In genomic region chr17:3912827-3913226, GRCh38 we compare ENCODE assay signal across 19 cellular contexts. TPM values are rescaled to one million over a fixed set of nuclear protein-coding genes. Genes with fewer than 3 reads are reported as not detected.
DNase-seq lines count a peak whose midpoint lies in the region; ATAC-seq, FAIRE-seq and TF ChIP-seq lines count a peak whose summit lies in the region.
"Had no signal": no experiment of that assay in that cellular context is flagged by ENCODE, and none has a peak within 500 bp of the region (broad histone marks: within the 10 kb centered on the region; RNA-seq: fewer than 3 reads in every experiment).

No MANE protein-coding gene starts in this region.

- no peak overlapping the region for H4K5ac ChIP-seq in H1 (ENCODE audit: insufficient read length, low read depth, low read length)

- H3K9me3 Mint-ChIP-seq in activated CD8-positive, alpha-beta T cell treated with anti-CD3 and anti-CD28 coated beads for 36 hours, result no peaks in the 10 kb centered on the region
- no peaks in the 10 kb centered on the region for H3K9me3 Mint-ChIP-seq in activated CD8-positive, alpha-beta T cell treated with anti-CD3 and anti-CD28 coated beads, Interleukin-2, amount 10 ng/mL, durations not matched to agents 7 days and 5 days (ENCODE audit: insufficient read depth)
- no peaks in the 10 kb centered on the region for H3K9me3 Mint-ChIP-seq in IgD-negative memory B cell
- H3K9me3 Mint-ChIP-seq in stimulated activated naive B cell treated with anti-CD40 and anti-IgM and Interleukin-4, amounts not matched to agents 10 μg/mL and 1 μg/mL and 100 μg/mL, for 72 hours, result peaks cover 0 to 4% of the 10 kb centered on the region in 2 donors

- 0 out of 8 replicates have a peak, but pooled peaks cover 0 to 1% (median 0%) of the 10 kb centered on the region in 4 experiments for H3K36me3 ChIP-seq in H1 (ENCODE audit: control insufficient read depth in 2 of 4, insufficient read depth in 4 of 4, low read length in 3 of 4)
- H3K36me3 ChIP-seq in upper lobe of right lung, result no peaks in the 10 kb centered on the region

- POLR2A ChIA-PET in activated CD8-positive, alpha-beta T cell treated with anti-CD3 and anti-CD28 coated beads for 36 hours (lab: Charles Lee), result interaction anchor here (0.9 to 1.5 kb wide), 4 partner anchors 12 to 53 kb away, joined by 3 to 5 read pairs (median 3); no protein-coding TSS in a partner anchor
- POLR2A ChIA-PET in activated CD8-positive, alpha-beta T cell treated with anti-CD3 and anti-CD28 coated beads, Interleukin-2, amount 10 ng/mL, durations not matched to agents 7 days and 5 days (lab: Charles Lee), result no interaction called here
- POLR2A ChIA-PET in H1 (lab: Charles Lee; ENCODE audit: partially characterized antibody), result interaction anchor here (1.0 to 1.4 kb wide), 2 partner anchors 21 to 23 kb away, joined by 3 read pairs; no protein-coding TSS in a partner anchor

- no peak for TF ChIP-seq CTCF in activated CD8-positive, alpha-beta T cell treated with anti-CD3 and anti-CD28 coated beads for 36 hours (IDR thresholded peaks at IDR 0.05)
- TF ChIP-seq CTCF in H1 (IDR thresholded peaks at IDR 0.05; ENCODE audit: control extremely low read depth in 1 of 3, insufficient read depth in 1 of 3, low read depth in 1 of 3, low read length in 3 of 3) (no peak), upper lobe of right lung (IDR thresholded peaks at IDR 0.05) (no peak)

- no peaks in the 10 kb centered on the region for H3K9me3 ChIP-seq in H1 (ENCODE audit: insufficient read depth in 2 of 2, low read depth in 1 of 2, low read length in 1 of 2)
- H3K9me3 ChIP-seq in upper lobe of right lung, result no peaks in the 10 kb centered on the region

- H3K4me1 ChIP-seq in H1 (replicated peaks in 1 of 4; ENCODE audit: control insufficient read depth in 3 of 4, insufficient read depth in 4 of 4, low read length in 3 of 4), result peaks cover 0 to 1% (median 0%) of the 10 kb centered on the region in 4 experiments; a peak in 1 of 7 replicates
- H3K4me1 ChIP-seq in upper lobe of right lung, result peaks cover 37% of the 10 kb centered on the region

- no peak overlapping the region for H3K4me3 Mint-ChIP-seq in activated CD8-positive, alpha-beta T cell treated with anti-CD3 and anti-CD28 coated beads for 36 hours
- no peak overlapping the region for H3K4me3 Mint-ChIP-seq in activated CD8-positive, alpha-beta T cell treated with anti-CD3 and anti-CD28 coated beads, Interleukin-2, amount 10 ng/mL, durations not matched to agents 7 days and 5 days
- peak overlapping the region in 2 of 4 donors; percentile 39 to 79 for H3K4me3 Mint-ChIP-seq in IgD-negative memory B cell
- H3K4me3 Mint-ChIP-seq in stimulated activated naive B cell treated with anti-CD40 and anti-IgM and Interleukin-4, amounts not matched to agents 10 μg/mL and 1 μg/mL and 100 μg/mL, for 72 hours, result peak overlapping the region in 1 of 2 donors; percentile 33

- H3K4me3 ChIP-seq in H1 (ENCODE audit: extremely low read depth in 1 of 4, insufficient read depth in 2 of 4, low read depth in 3 of 4, low read length in 4 of 4) (no peak overlapping the region), upper lobe of right lung (no peak overlapping the region)
- H3K4me3 ChIP-seq: SK-N-MC had no signal

- 82% methylated on average over 2 of the region's 2 CpGs; no CpG with 5 or more reads in 1 of the 2 experiments for WGBS in H1 (ENCODE audit: extremely low coverage in 1 of 2, insufficient coverage in 1 of 2, insufficient read length in 1 of 2, insufficient replicate concordance in 2 of 2, low coverage in 1 of 2, low lambda C conversion rate in 2 of 2, missing lambda C conversion rate in 1 of 2), 2 experiments

- H2AFZ ChIP-seq in H1 (ENCODE audit: low read length), result no peak overlapping the region

- H2BK15ac ChIP-seq in H1 (ENCODE audit: low read length), result no peak overlapping the region

- intact Hi-C loops in activated CD8-positive, alpha-beta T cell treated with anti-CD3 and anti-CD28 coated beads for 36 hours (cut with micrococcal nuclease), result loop anchor here (5.0 kb wide), 1 partner anchor 94 kb away; no protein-coding TSS in a partner anchor
- intact Hi-C loops in upper lobe of right lung (cut with DNase I), result no loop called here

- H3K27ac Mint-ChIP-seq in activated CD8-positive, alpha-beta T cell treated with anti-CD3 and anti-CD28 coated beads for 36 hours, result peak overlapping the region; percentile 53
- no peak overlapping the region for H3K27ac Mint-ChIP-seq in activated CD8-positive, alpha-beta T cell treated with anti-CD3 and anti-CD28 coated beads, Interleukin-2, amount 10 ng/mL, durations not matched to agents 7 days and 5 days
- H3K27ac Mint-ChIP-seq in IgD-negative memory B cell, result peak overlapping the region; percentile 87 to 100 (median 97)
- peak overlapping the region; percentile 86 for H3K27ac Mint-ChIP-seq in stimulated activated naive B cell treated with anti-CD40 and anti-IgM and Interleukin-4, amounts not matched to agents 10 μg/mL and 1 μg/mL and 100 μg/mL, for 72 hours

- H3K18ac ChIP-seq in H1 (ENCODE audit: extremely low read depth, low read length), result no peak overlapping the region

- no peak overlapping the region for H2BK5ac ChIP-seq in H1 (ENCODE audit: low read depth, low read length)

- CTCF ChIA-PET in activated CD8-positive, alpha-beta T cell treated with anti-CD3 and anti-CD28 coated beads for 36 hours (lab: Charles Lee), result interaction anchor here (0.8 to 4.8 kb wide), 21 partner anchors 9 to 161 kb away, joined by 3 to 98 read pairs (median 8); partner anchors contain the start of genes ATP2A3 and NCBP3
- CTCF ChIA-PET in activated CD8-positive, alpha-beta T cell treated with anti-CD3 and anti-CD28 coated beads, Interleukin-2, amount 10 ng/mL, durations not matched to agents 7 days and 5 days (lab: Charles Lee), result interaction anchor here (0.8 to 5.7 kb wide), 23 partner anchors 10 to 189 kb away, joined by 3 to 69 read pairs (median 9); partner anchors contain the start of genes ATP2A3, CAMKK1 and NCBP3
- CTCF ChIA-PET in H1 (lab: Charles Lee; ENCODE audit: partially characterized antibody), result interaction anchor here (0.5 to 7.4 kb wide), 28 partner anchors 8 to 176 kb away, joined by 3 to 96 read pairs (median 6); no protein-coding TSS in a partner anchor

- TF ChIP-seq EP300 in H1 (IDR thresholded peaks at IDR 0.05; ENCODE audit: borderline replicate concordance in 1 of 2, low read depth in 2 of 2, low read length in 2 of 2), result no peak

- H3K56ac ChIP-seq in H1 (replicated peaks; ENCODE audit: insufficient read length, low read depth, low read length), result no peak overlapping the region

- H3K36me3 Mint-ChIP-seq in activated CD8-positive, alpha-beta T cell treated with anti-CD3 and anti-CD28 coated beads for 36 hours (ENCODE audit: low read depth), result no peaks in the 10 kb centered on the region
- no peaks in the 10 kb centered on the region for H3K36me3 Mint-ChIP-seq in activated CD8-positive, alpha-beta T cell treated with anti-CD3 and anti-CD28 coated beads, Interleukin-2, amount 10 ng/mL, durations not matched to agents 7 days and 5 days (ENCODE audit: low read depth)
- H3K36me3 Mint-ChIP-seq in IgD-negative memory B cell, result no peaks in the 10 kb centered on the region
- H3K36me3 Mint-ChIP-seq in stimulated activated naive B cell treated with anti-CD40 and anti-IgM and Interleukin-4, amounts not matched to agents 10 μg/mL and 1 μg/mL and 100 μg/mL, for 72 hours, result peaks cover 24 to 49% of the 10 kb centered on the region in 2 donors

- no peak overlapping the region for H2AK5ac ChIP-seq in H1 (ENCODE audit: low read depth, low read length)

- H3K79me2 ChIP-seq in H1 (ENCODE audit: control insufficient read depth in 1 of 2, insufficient read depth in 2 of 2, low read length in 2 of 2), result no peaks in the 10 kb centered on the region

- DNase-seq in activated CD8-positive, alpha-beta T cell treated with anti-CD3 and anti-CD28 coated beads for 36 hours, result peak; percentile 20
- no peak for DNase-seq in activated CD8-positive, alpha-beta T cell treated with anti-CD3 and anti-CD28 coated beads, Interleukin-2, amount 10 ng/mL, durations not matched to agents 7 days and 5 days
- no peak for DNase-seq in H1 (ENCODE audit: low read depth in 1 of 2, low spot score in 2 of 2)
- DNase-seq in stimulated activated naive B cell treated with anti-CD40 and anti-IgM and Interleukin-4, amounts not matched to agents 10 μg/mL and 1 μg/mL and 100 μg/mL, for 72 hours, result no peak
- no peak for DNase-seq in cerebellar cortex (ENCODE audit: low spot score)
- no peak for DNase-seq in upper lobe of right lung
- no peak for DNase-seq in stimulated activated CD8-positive, alpha-beta memory T cell treated with anti-CD3 and anti-CD28 coated beads, Interleukin-4, amount 100 ng/mL, for 48 hours
- DNase-seq: 8988T, EL, GOT3, Kasumi-1, NCI-H187 treated with DMSO at 0.1 percent for 48 hours, NCI-H345, NCI-H526, Right ventricle myocardium superior had no signal

- no peak for TF ChIP-seq RAD21 in H1 (IDR thresholded peaks at IDR 0.05 in 1 of 2, conservative IDR thresholded peaks at IDR 0.05 in 1 of 2; ENCODE audit: low read depth in 2 of 2, low read length in 2 of 2)

- H3K27me3 ChIP-seq in H1 (replicated peaks in 1 of 4; ENCODE audit: control insufficient read depth in 3 of 4, extremely low read depth in 1 of 4, insufficient read depth in 3 of 4, low read length in 3 of 4) (no peaks in the 10 kb centered on the region), upper lobe of right lung (no peaks in the 10 kb centered on the region)

- TF ChIP-seq POLR2A in H1 (IDR thresholded peaks at IDR 0.05; ENCODE audit: control extremely low read depth in 1 of 2, low read depth in 2 of 2, low read length in 2 of 2), result no peak

- H3K23me2 ChIP-seq in H1 (ENCODE audit: low read depth, low read length), result no peaks in the 10 kb centered on the region

- H3K4me2 ChIP-seq in H1 (ENCODE audit: insufficient read depth in 1 of 2, low read depth in 2 of 2, low read length in 2 of 2), result no peak overlapping the region

- H3K4ac ChIP-seq in H1 (replicated peaks; ENCODE audit: insufficient read length, low read depth, low read length), result no peak overlapping the region

- no peak overlapping the region for H2BK120ac ChIP-seq in H1 (replicated peaks; ENCODE audit: low read depth, low read length)

- no peaks in the 10 kb centered on the region for H3K27me3 Mint-ChIP-seq in activated CD8-positive, alpha-beta T cell treated with anti-CD3 and anti-CD28 coated beads for 36 hours
- H3K27me3 Mint-ChIP-seq in activated CD8-positive, alpha-beta T cell treated with anti-CD3 and anti-CD28 coated beads, Interleukin-2, amount 10 ng/mL, durations not matched to agents 7 days and 5 days (ENCODE audit: low read depth), result no peaks in the 10 kb centered on the region
- no peaks in the 10 kb centered on the region for H3K27me3 Mint-ChIP-seq in IgD-negative memory B cell
- no peaks in the 10 kb centered on the region for H3K27me3 Mint-ChIP-seq in stimulated activated naive B cell treated with anti-CD40 and anti-IgM and Interleukin-4, amounts not matched to agents 10 μg/mL and 1 μg/mL and 100 μg/mL, for 72 hours

- peak overlapping the region; percentile 35; the same call in 1 of the 2 replicates for H4K8ac ChIP-seq in H1 (ENCODE audit: extremely low read depth, insufficient read depth, low read length)

- peaks cover 61% of the 10 kb centered on the region for H3K4me1 Mint-ChIP-seq in activated CD8-positive, alpha-beta T cell treated with anti-CD3 and anti-CD28 coated beads for 36 hours (ENCODE audit: low read depth)
- peaks cover 65% of the 10 kb centered on the region for H3K4me1 Mint-ChIP-seq in activated CD8-positive, alpha-beta T cell treated with anti-CD3 and anti-CD28 coated beads, Interleukin-2, amount 10 ng/mL, durations not matched to agents 7 days and 5 days (ENCODE audit: low read depth)
- H3K4me1 Mint-ChIP-seq in IgD-negative memory B cell, result peaks cover 48 to 65% (median 57%) of the 10 kb centered on the region in 3 donors
- peaks cover 69 to 97% of the 10 kb centered on the region in 2 donors for H3K4me1 Mint-ChIP-seq in stimulated activated naive B cell treated with anti-CD40 and anti-IgM and Interleukin-4, amounts not matched to agents 10 μg/mL and 1 μg/mL and 100 μg/mL, for 72 hours

- FAIRE-seq in H1 (lab: Jason Lieb, UNC), result no peak
- FAIRE-seq: RCC 7860 had no signal

- no peak overlapping the region for H3K14ac ChIP-seq in H1 (ENCODE audit: insufficient read length)

- no peak overlapping the region for H2BK20ac ChIP-seq in H1 (ENCODE audit: low read length)

- H4K20me1 ChIP-seq in H1 (replicated peaks in 1 of 2; ENCODE audit: control insufficient read depth in 1 of 2, insufficient read depth in 2 of 2, low read length in 2 of 2), result no peaks in the 10 kb centered on the region

- no peak overlapping the region for H3K23ac ChIP-seq in H1 (ENCODE audit: insufficient read length)

- no peak for ATAC-seq in activated CD8-positive, alpha-beta T cell treated with anti-CD3 and anti-CD28 coated beads for 36 hours
- ATAC-seq in activated CD8-positive, alpha-beta T cell treated with anti-CD3 and anti-CD28 coated beads, Interleukin-2, amount 10 ng/mL, durations not matched to agents 7 days and 5 days, result no peak
- ATAC-seq in stimulated activated naive B cell treated with anti-CD40 and anti-IgM and Interleukin-4, amounts not matched to agents 10 μg/mL and 1 μg/mL and 100 μg/mL, for 72 hours (replicated peaks), result no peak
- no peak for ATAC-seq in upper lobe of right lung

- no peak overlapping the region for H3K27ac ChIP-seq in H1 (ENCODE audit: low read depth, low read length)
- H3K27ac ChIP-seq in upper lobe of right lung, result no peak overlapping the region
- H3K27ac ChIP-seq: C4-2B, SK-N-MC had no signal

- no peak overlapping the region for H3K9ac ChIP-seq in H1 (replicated peaks in 1 of 4; ENCODE audit: extremely low read depth in 1 of 4, low read depth in 3 of 4, low read length in 3 of 4)

- no peak overlapping the region for H2BK12ac ChIP-seq in H1 (ENCODE audit: low read depth, low read length)

- H3K79me1 ChIP-seq in H1 (ENCODE audit: low read depth, low read length), result no peaks in the 10 kb centered on the region

- H4K91ac ChIP-seq in H1 (replicated peaks; ENCODE audit: insufficient read length, low read length), result no peak overlapping the region

RNA-seq across cellular contexts. Expression of gene P2RX1, which starts 3.4 kb away (rescaled TPM):
- total RNA-seq in activated CD8-positive, alpha-beta T cell treated with anti-CD3 and anti-CD28 coated beads for 36 hours, result 1 to 10 TPM in 1 of 2 experiments, under 1 TPM in 1; 0.43 to 1.7 TPM
- 1 to 10 TPM; 1.1 TPM for total RNA-seq in activated CD8-positive, alpha-beta T cell treated with anti-CD3 and anti-CD28 coated beads, Interleukin-2, amount 10 ng/mL, durations not matched to agents 7 days and 5 days
- polyA plus RNA-seq in IgD-negative memory B cell (2.4 TPM), H1 (2011; rRNA removed) (1.1 and 1.6 TPM in 2 replicates)
- 0.19 and 0.45 TPM in 2 replicates for total RNA-seq in H1 (2021; fragmentation: NEBNext Ultra II Directional; extraction: Animal tissue kit (Norgen Biotek cat#: 25700))
- 1.2 TPM for polyA plus RNA-seq in H1 (2011; cell fraction: cytosol; rRNA removed)
- 4.8 TPM for polyA plus RNA-seq in H1 (2011; cell fraction: nucleus; rRNA removed)
- 0.48 to 1.1 TPM (median 0.83 TPM) in 4 replicates for polyA plus RNA-seq in H1 (2012, experiment 1 of 2)
- 0.29 TPM for polyA plus RNA-seq in H1 (2012, experiment 2 of 2)
- polyA plus RNA-seq in H1 (2013, experiment 1 of 2), result 0.83 TPM
- polyA plus RNA-seq in H1 (2013, experiment 2 of 2), result 0.64 TPM
- polyA minus RNA-seq in H1 (2011; rRNA and poly(A)+ RNA removed), result 0.51 and 1.0 TPM in 2 replicates
- polyA minus RNA-seq in H1 (2011; cell fraction: cytosol; rRNA and poly(A)+ RNA removed), result 0.66 TPM
- 1.1 TPM for polyA minus RNA-seq in H1 (2011; cell fraction: nucleus; rRNA and poly(A)+ RNA removed)
- total RNA-seq in upper lobe of right lung, result 6.8 TPM

RNA-seq across cellular contexts. Expression of gene CAMKK1, which starts 20.0 kb away (rescaled TPM):
- total RNA-seq in activated CD8-positive, alpha-beta T cell treated with anti-CD3 and anti-CD28 coated beads for 36 hours, result 1 to 10 TPM; 6.7 to 6.9 TPM
- total RNA-seq in activated CD8-positive, alpha-beta T cell treated with anti-CD3 and anti-CD28 coated beads, Interleukin-2, amount 10 ng/mL, durations not matched to agents 7 days and 5 days, result 1 to 10 TPM; 3.3 to 4.0 TPM
- 0.53 TPM for polyA plus RNA-seq in IgD-negative memory B cell
- total RNA-seq in H1 (2021; fragmentation: NEBNext Ultra II Directional; extraction: Animal tissue kit (Norgen Biotek cat#: 25700)), result 7.6 and 8.5 TPM in 2 replicates
- polyA plus RNA-seq in H1 (2011; rRNA removed), result 7.1 and 10.4 TPM in 2 replicates
- polyA plus RNA-seq in H1 (2011; cell fraction: cytosol; rRNA removed), result 10.4 TPM
- 19.7 TPM for polyA plus RNA-seq in H1 (2011; cell fraction: nucleus; rRNA removed)
- polyA plus RNA-seq in H1 (2012, experiment 1 of 2), result 7.4 to 9.0 TPM (median 8.4 TPM) in 4 replicates
- 5.3 TPM for polyA plus RNA-seq in H1 (2012, experiment 2 of 2)
- 5.0 TPM for polyA plus RNA-seq in H1 (2013, experiment 1 of 2)
- 4.8 TPM for polyA plus RNA-seq in H1 (2013, experiment 2 of 2)
- 7.3 and 9.5 TPM in 2 replicates for polyA minus RNA-seq in H1 (2011; rRNA and poly(A)+ RNA removed)
- polyA minus RNA-seq in H1 (2011; cell fraction: cytosol; rRNA and poly(A)+ RNA removed), result 5.0 TPM
- 7.9 TPM for polyA minus RNA-seq in H1 (2011; cell fraction: nucleus; rRNA and poly(A)+ RNA removed)
- total RNA-seq in upper lobe of right lung, result 10.1 TPM

RNA-seq across cellular contexts. Expression of gene ATP2A3, which starts 51.4 kb away (rescaled TPM):
- total RNA-seq in activated CD8-positive, alpha-beta T cell treated with anti-CD3 and anti-CD28 coated beads for 36 hours, result 100 to 1,000 TPM; 113 to 117 TPM
- total RNA-seq in activated CD8-positive, alpha-beta T cell treated with anti-CD3 and anti-CD28 coated beads, Interleukin-2, amount 10 ng/mL, durations not matched to agents 7 days and 5 days, result 100 to 1,000 TPM; 341 to 354 TPM
- polyA plus RNA-seq in IgD-negative memory B cell (155 TPM), H1 (2011; rRNA removed) (18.4 and 28.7 TPM in 2 replicates)
- 32.0 and 32.5 TPM in 2 replicates for total RNA-seq in H1 (2021; fragmentation: NEBNext Ultra II Directional; extraction: Animal tissue kit (Norgen Biotek cat#: 25700))
- polyA plus RNA-seq in H1 (2011; cell fraction: cytosol; rRNA removed), result 17.3 TPM
- 53.0 TPM for polyA plus RNA-seq in H1 (2011; cell fraction: nucleus; rRNA removed)
- polyA plus RNA-seq in H1 (2012, experiment 1 of 2), result 15.4 to 27.6 TPM (median 23.1 TPM) in 4 replicates
- polyA plus RNA-seq in H1 (2012, experiment 2 of 2), result 16.2 TPM
- polyA plus RNA-seq in H1 (2013, experiment 1 of 2), result 40.2 TPM
- 37.1 TPM for polyA plus RNA-seq in H1 (2013, experiment 2 of 2)
- 12.7 and 14.2 TPM in 2 replicates for polyA minus RNA-seq in H1 (2011; rRNA and poly(A)+ RNA removed)
- polyA minus RNA-seq in H1 (2011; cell fraction: cytosol; rRNA and poly(A)+ RNA removed), result 13.9 TPM
- polyA minus RNA-seq in H1 (2011; cell fraction: nucleus; rRNA and poly(A)+ RNA removed), result 22.1 TPM
- total RNA-seq in upper lobe of right lung, result 44.4 TPM
